In genomic region chr11:130671801-130672700, GRCh38 we compare ENCODE assay signal across 8 cellular contexts.
DNase-seq lines count a peak whose midpoint lies in the region; ATAC-seq and TF ChIP-seq lines count a peak whose summit lies in the region.

No MANE protein-coding gene starts in this region.

- peaks cover 60% of the 10 kb centered on the region for H3K4me1 ChIP-seq in left ventricle myocardium inferior

- H3K4me1 Mint-ChIP-seq in activated T-helper 2 cell treated with anti-CD3 and anti-CD28 coated beads, Interferon-gamma antibody, Interleukin-2, Interleukin-4, amounts not matched to agents 10 μg/mL and 5 μg/mL and 100 μg/mL, durations not matched to agents 14 hours and 24 hours and 36 hours (ENCODE audit: low read depth) = no peaks in the 10 kb centered on the region

- no peak overlapping the region for H3K4me3 Mint-ChIP-seq in activated T-helper 2 cell treated with anti-CD3 and anti-CD28 coated beads, Interferon-gamma antibody, Interleukin-2, Interleukin-4, amounts not matched to agents 10 μg/mL and 5 μg/mL and 100 μg/mL, durations not matched to agents 14 hours and 24 hours and 36 hours (ENCODE audit: low read depth)

- H3K27me3 ChIP-seq in left ventricle myocardium inferior (ENCODE audit: low read depth) = no peaks in the 10 kb centered on the region

- H3K27me3 Mint-ChIP-seq in activated T-helper 2 cell treated with anti-CD3 and anti-CD28 coated beads, Interferon-gamma antibody, Interleukin-2, Interleukin-4, amounts not matched to agents 10 μg/mL and 5 μg/mL and 100 μg/mL, durations not matched to agents 14 hours and 24 hours and 36 hours (ENCODE audit: low read depth) = no peaks in the 10 kb centered on the region

- no peak for TF ChIP-seq CTCF in left ventricle myocardium inferior (IDR thresholded peaks at IDR 0.05; ENCODE audit: borderline replicate concordance)

- no peak overlapping the region for H3K27ac Mint-ChIP-seq in activated T-helper 2 cell treated with anti-CD3 and anti-CD28 coated beads, Interferon-gamma antibody, Interleukin-2, Interleukin-4, amounts not matched to agents 10 μg/mL and 5 μg/mL and 100 μg/mL, durations not matched to agents 14 hours and 24 hours and 36 hours

- intact Hi-C loops in left ventricle myocardium inferior (cut with micrococcal nuclease) = no loop called here
- intact Hi-C loops in sciatic nerve (cut with DNase I) = no loop called here
- intact Hi-C loops in activated T-helper 2 cell treated with anti-CD3 and anti-CD28 coated beads, Interferon-gamma antibody, Interleukin-2, Interleukin-4, amounts not matched to agents 10 μg/mL and 5 μg/mL and 100 μg/mL, durations not matched to agents 14 hours and 24 hours and 36 hours (cut with micrococcal nuclease) = no loop called here

- peak; percentile 70 for ATAC-seq in sciatic nerve
- ATAC-seq in HG02610 (IDR thresholded peaks at IDR 0.05; ENCODE audit: unreplicated experiment) = no peak

- H3K27ac ChIP-seq in left ventricle myocardium inferior (replicated peaks) = peak overlapping the region; percentile 70

- no peaks in the 10 kb centered on the region for H3K36me3 Mint-ChIP-seq in activated T-helper 2 cell treated with anti-CD3 and anti-CD28 coated beads, Interferon-gamma antibody, Interleukin-2, Interleukin-4, amounts not matched to agents 10 μg/mL and 5 μg/mL and 100 μg/mL, durations not matched to agents 14 hours and 24 hours and 36 hours (ENCODE audit: low read depth)

- H3K9me3 Mint-ChIP-seq in activated T-helper 2 cell treated with anti-CD3 and anti-CD28 coated beads, Interferon-gamma antibody, Interleukin-2, Interleukin-4, amounts not matched to agents 10 μg/mL and 5 μg/mL and 100 μg/mL, durations not matched to agents 14 hours and 24 hours and 36 hours = no peaks in the 10 kb centered on the region

- H3K36me3 ChIP-seq in left ventricle myocardium inferior = no peaks in the 10 kb centered on the region

- DNase-seq in ELR (ENCODE audit: low read depth) (peak; percentile 32), amniotic epithelial cell (ENCODE audit: low read depth) (peak; percentile 89), left ventricle myocardium inferior (peak; percentile 69), sciatic nerve (ENCODE audit: low spot score) (peak; percentile 71), NCI-H524 treated with DMSO at 0.1 percent for 48 hours (lab: John Stamatoyannopoulos, UW) (no peak), NCI-H2107 (lab: John Stamatoyannopoulos, UW) (no peak)
- DNase-seq in activated T-helper 2 cell treated with anti-CD3 and anti-CD28 coated beads, Interferon-gamma antibody, Interleukin-2, Interleukin-4, amounts not matched to agents 10 μg/mL and 5 μg/mL and 100 μg/mL, durations not matched to agents 14 hours and 24 hours and 36 hours (ENCODE audit: low spot score) = no peak

- no peak overlapping the region for H3K4me3 ChIP-seq in left ventricle myocardium inferior

- H3K9me3 ChIP-seq in left ventricle myocardium inferior (replicated peaks) = no peaks in the 10 kb centered on the region

Comparison
In these comparisons a context has a peak if more than half of its experiments do, and no peak if none do; other contexts are left out.
1. DNase-seq: peak in ELR (single experiment), amniotic epithelial cell (single experiment), left ventricle myocardium inferior (single experiment) and sciatic nerve (single experiment); none in NCI-H524 treated with DMSO at 0.1 percent for 48 hours (single experiment), NCI-H2107 (single experiment) and activated T-helper 2 cell treated with anti-CD3 and anti-CD28 coated beads, Interferon-gamma antibody, Interleukin-2, Interleukin-4, amounts not matched to agents 10 μg/mL and 5 μg/mL and 100 μg/mL, durations not matched to agents 14 hours and 24 hours and 36 hours (single experiment).